Comparison of ENCODE assay signal across 8 cellular contexts in the genomic region with DNA sequence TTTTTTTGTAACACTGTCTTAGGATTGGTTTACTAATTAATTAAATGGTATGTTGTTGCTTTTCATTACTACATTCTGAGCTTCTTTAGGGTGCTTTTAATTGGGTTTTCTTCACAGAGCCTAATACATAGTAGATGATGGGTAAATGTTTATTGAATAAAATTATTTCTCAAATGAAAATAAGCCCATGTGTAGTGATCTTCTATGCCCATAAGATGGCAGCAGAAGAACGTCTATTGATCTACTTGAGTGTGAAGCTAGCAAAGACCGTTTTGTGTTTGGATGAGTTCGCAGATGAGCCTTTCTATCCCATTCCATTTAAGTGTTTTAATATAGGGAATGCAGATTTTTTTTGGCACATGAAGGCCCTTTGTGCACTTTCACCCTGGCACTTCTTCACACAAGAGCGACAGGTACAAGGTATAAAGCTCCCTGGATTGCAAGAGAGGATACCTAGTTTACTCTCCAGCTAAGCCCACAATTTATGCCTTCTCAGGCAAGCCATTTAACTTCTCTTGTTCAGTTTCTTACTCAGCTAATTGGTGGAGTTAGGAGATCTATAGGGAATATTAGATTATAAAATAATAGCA.
DNase-seq lines count a peak whose midpoint lies in the region; ATAC-seq, FAIRE-seq and TF ChIP-seq lines count a peak whose summit lies in the region.
"Not testable (repeated sequence)": the region's sequence is repeated elsewhere in the genome, so short reads cannot be mapped to it uniquely, and the experiment has no call there.

No MANE protein-coding gene starts in this region.

- not testable (repeated sequence) for H3K36me3 ChIP-seq in CD4-positive, CD25-positive, alpha-beta regulatory T cell (ENCODE audit: control insufficient read depth, insufficient read depth, low read length); Peyer's patch; K562 (ENCODE audit: control insufficient read depth, insufficient read depth, low read length); mesenchymal stem cell (ENCODE audit: control insufficient read depth in 1 of 2, insufficient read depth in 2 of 2, low read depth in 1 of 2, low read length in 2 of 2); smooth muscle cell (ENCODE audit: low read depth)

- not testable (repeated sequence) for H3K18ac ChIP-seq in mesenchymal stem cell (ENCODE audit: low read depth in 1 of 2, low read length in 2 of 2)

- POLR2A ChIA-PET in K562 (lab: Yijun Ruan, JAX) = interaction anchor here (0.8 to 1.1 kb wide), 2 partner anchors 140 to 222 kb away, joined by 3 to 5 read pairs; no protein-coding TSS in a partner anchor

- TF ChIP-seq CTCF in GM20000 (IDR thresholded peaks at IDR 0.05; ENCODE audit: extremely low read depth, missing control alignments) (peak; percentile 22), Peyer's patch (IDR thresholded peaks at IDR 0.05) (peak; percentile 16 to 78 (median 44)), K562 (IDR thresholded peaks at IDR 0.05 in 2 of 3, conservative IDR thresholded peaks at IDR 0.05 in 1 of 3; ENCODE audit: insufficient read depth in 2 of 3, low read depth in 1 of 3, low read length in 3 of 3) (peak; percentile 41 to 65 (median 48); a peak in 4 of 6 replicates), foreskin fibroblast (IDR thresholded peaks at IDR 0.05; ENCODE audit: low read depth, low read length) (peak; percentile 23), smooth muscle cell (IDR thresholded peaks at IDR 0.05; ENCODE audit: borderline replicate concordance, insufficient read depth, poor library complexity, severe bottlenecking) (peak; percentile 64)

- not testable (repeated sequence) for H3K9me1 ChIP-seq in K562 (ENCODE audit: control insufficient read depth, insufficient read depth, low read length)

- H3K36me3 Mint-ChIP-seq in CD4-positive, CD25-positive, alpha-beta regulatory T cell = not testable (repeated sequence)

- ATAC-seq in CD4-positive, CD25-positive, alpha-beta regulatory T cell (ENCODE audit: low read depth in 2 of 2) = peak in 1 of 2 donors; percentile 48
- peak; percentile 72 for ATAC-seq in K562

- H3K9ac ChIP-seq in K562 (ENCODE audit: insufficient read depth in 1 of 2, low read depth in 2 of 2, low read length in 2 of 2); mesenchymal stem cell (ENCODE audit: low read length); smooth muscle cell (ENCODE audit: low read depth): not testable (repeated sequence)

- not testable (repeated sequence) for H2BK15ac ChIP-seq in mesenchymal stem cell (ENCODE audit: low read depth, poor library complexity, severe bottlenecking)

- H3K4ac ChIP-seq in mesenchymal stem cell (ENCODE audit: low read depth in 1 of 2, low read length in 2 of 2) = not testable (repeated sequence)

- in situ Hi-C loops in K562 (cut with MboI) = not testable (repeated sequence)

- not testable (repeated sequence) for H3K4me3 Mint-ChIP-seq in CD4-positive, CD25-positive, alpha-beta regulatory T cell

- H4K91ac ChIP-seq in mesenchymal stem cell (ENCODE audit: low read length) = not testable (repeated sequence)

- H3K9me3 ChIP-seq in CD4-positive, CD25-positive, alpha-beta regulatory T cell (ENCODE audit: control insufficient read depth in 2 of 2, low read length in 2 of 2); Peyer's patch; K562 (replicated peaks; ENCODE audit: control insufficient read depth, insufficient read depth, low read depth, low read length); mesenchymal stem cell (ENCODE audit: control insufficient read depth, low read length); smooth muscle cell (replicated peaks; ENCODE audit: low read depth): not testable (repeated sequence)

- not testable (repeated sequence) for TF ChIP-seq POLR2A in Peyer's patch (IDR thresholded peaks at IDR 0.05); K562 (conservative IDR thresholded peaks at IDR 0.05)

- not testable (repeated sequence) for H2AFZ ChIP-seq in K562 (ENCODE audit: low read depth, low read length); mesenchymal stem cell (ENCODE audit: low read depth, low read length); smooth muscle cell (ENCODE audit: low read depth)

- WGBS in K562 (ENCODE audit: insufficient coverage, low coverage, missing lambda C conversion rate) = 43% methylated on average over 4 of the region's 4 CpGs
- WGBS in mesenchymal stem cell = 5% methylated on average over 2 of the region's 4 CpGs
- WGBS in smooth muscle cell (ENCODE audit: low lambda C conversion rate) = 38% methylated on average over 4 of the region's 4 CpGs

- not testable (repeated sequence) for H3K27me3 ChIP-seq in CD4-positive, CD25-positive, alpha-beta regulatory T cell (ENCODE audit: control insufficient read depth, insufficient read depth, low read length); Peyer's patch; K562 (ENCODE audit: control insufficient read depth in 2 of 2, insufficient read depth in 2 of 2, low read length in 2 of 2); mesenchymal stem cell (ENCODE audit: control insufficient read depth in 1 of 2, insufficient read depth in 1 of 2, low read length in 2 of 2); smooth muscle cell (ENCODE audit: low read depth)

- not testable (repeated sequence) for H4K8ac ChIP-seq in mesenchymal stem cell (ENCODE audit: low read length)

- not testable (repeated sequence) for BruUV-seq in K562 (replicated peaks; lab: Mats Ljungman, UMichigan)

- not testable (repeated sequence) for H3K4me1 ChIP-seq in CD4-positive, CD25-positive, alpha-beta regulatory T cell (ENCODE audit: control insufficient read depth, insufficient read depth, low read length, poor library complexity, severe bottlenecking); K562 (replicated peaks in 1 of 2; ENCODE audit: control insufficient read depth in 2 of 2, insufficient read depth in 2 of 2, low read length in 2 of 2); mesenchymal stem cell (ENCODE audit: control insufficient read depth, insufficient read depth, low read depth, low read length)
- H3K4me1 ChIP-seq in Peyer's patch (peaks cover 0 to 37% (median 0%) of the 10 kb centered on the region in 4 donors), smooth muscle cell (ENCODE audit: low read depth) (peaks cover 17% of the 10 kb centered on the region)

- not testable (repeated sequence) for H3K27ac ChIP-seq in CD4-positive, CD25-positive, alpha-beta regulatory T cell (ENCODE audit: insufficient read depth, low read length, poor library complexity, severe bottlenecking); K562 (ENCODE audit: extremely low read depth, low read depth, low read length); mesenchymal stem cell (ENCODE audit: low read length, poor library complexity, severe bottlenecking); smooth muscle cell (ENCODE audit: low read depth)
- H3K27ac ChIP-seq in Peyer's patch = peak overlapping the region in 1 of 4 donors; percentile 14

- not testable (repeated sequence) for H3K79me1 ChIP-seq in mesenchymal stem cell (replicated peaks; ENCODE audit: low read length, poor library complexity, severe bottlenecking)

- CTCF ChIA-PET in K562 (lab: Yijun Ruan, JAX; ENCODE audit: low intra/inter-chr PET ratio) = interaction anchor here (0.6 to 0.7 kb wide), 3 partner anchors 108 to 313 kb away, joined by 3 to 4 read pairs (median 3); no protein-coding TSS in a partner anchor

- not testable (repeated sequence) for H3K79me2 ChIP-seq in K562 (ENCODE audit: control insufficient read depth, insufficient read depth, low read length); smooth muscle cell (ENCODE audit: low read depth)

- H3K4me2 ChIP-seq in K562 (ENCODE audit: insufficient read depth, low read length); mesenchymal stem cell (ENCODE audit: low read length, poor library complexity, severe bottlenecking); smooth muscle cell: not testable (repeated sequence)

- not testable (repeated sequence) for H3K4me1 Mint-ChIP-seq in CD4-positive, CD25-positive, alpha-beta regulatory T cell

- TF ChIP-seq RAD21 in K562 (CRISPR knock-in tag; conservative IDR thresholded peaks at IDR 0.05 in 1 of 2, IDR thresholded peaks at IDR 0.05 in 1 of 2) = peak; percentile 47 to 60

- not testable (repeated sequence) for H2AK5ac ChIP-seq in mesenchymal stem cell (ENCODE audit: low read length, severe bottlenecking)

- not testable (repeated sequence) for H2BK5ac ChIP-seq in mesenchymal stem cell (ENCODE audit: low read depth, low read length, poor library complexity, severe bottlenecking)

- intact Hi-C loops in K562 (cut with micrococcal nuclease) = loop anchor here (2.0 to 10.0 kb wide), 3 partner anchors 107 to 251 kb away; a partner anchor contains a TSS

- H3K14ac ChIP-seq in mesenchymal stem cell (ENCODE audit: low read length in 2 of 2) = not testable (repeated sequence)

- DNase-seq in CD4-positive, CD25-positive, alpha-beta regulatory T cell = peak in 2 of 3 donors; percentile 23 to 37
- DNase-seq in GM20000 (ENCODE audit: low spot score); Peyer's patch; smooth muscle cell (lab: John Stamatoyannopoulos, UW; ENCODE audit: unreplicated experiment): not testable (repeated sequence)
- DNase-seq in NCI-H146 treated with DMSO at 0.1 percent for 48 hours (lab: John Stamatoyannopoulos, UW; ENCODE audit: unreplicated experiment) (peak; percentile 3), K562 (ENCODE audit: extremely low read depth in 1 of 4, low spot score in 3 of 4) (peak in 1 of 4 experiments; percentile 45), foreskin fibroblast (peak; percentile 17 to 74), mesenchymal stem cell (peak; percentile 50)

- H3K9me3 Mint-ChIP-seq in CD4-positive, CD25-positive, alpha-beta regulatory T cell = not testable (repeated sequence)

- not testable (repeated sequence) for H3K4me3 ChIP-seq in CD4-positive, CD25-positive, alpha-beta regulatory T cell (ENCODE audit: low read depth, low read length); Peyer's patch; K562; foreskin fibroblast (ENCODE audit: low read depth in 1 of 2, low read length in 2 of 2); mesenchymal stem cell (ENCODE audit: insufficient read depth in 1 of 2, low read depth in 1 of 2, low read length in 2 of 2); smooth muscle cell

- not testable (repeated sequence) for H3F3A ChIP-seq in smooth muscle cell (ENCODE audit: low read depth)

- not testable (repeated sequence) for H2BK120ac ChIP-seq in mesenchymal stem cell (ENCODE audit: low read depth, low read length)

- H3K27ac Mint-ChIP-seq in CD4-positive, CD25-positive, alpha-beta regulatory T cell = not testable (repeated sequence)

- not testable (repeated sequence) for TF ChIP-seq EP300 in K562 (IDR thresholded peaks at IDR 0.05; ENCODE audit: low read length)

- H3K23ac ChIP-seq in mesenchymal stem cell (ENCODE audit: low read length in 2 of 2) = not testable (repeated sequence)

- peak; percentile 63 for FAIRE-seq in K562 (lab: Jason Lieb, UNC)

- not testable (repeated sequence) for H3K27me3 Mint-ChIP-seq in CD4-positive, CD25-positive, alpha-beta regulatory T cell

- H2BK12ac ChIP-seq in mesenchymal stem cell (ENCODE audit: low read length in 2 of 2) = not testable (repeated sequence)

- not testable (repeated sequence) for H4K20me1 ChIP-seq in K562 (replicated peaks; ENCODE audit: control insufficient read depth, insufficient read depth, low read length); smooth muscle cell (ENCODE audit: low read depth)
